8 cellular contexts compared by ENCODE assay signal in the genomic region with DNA sequence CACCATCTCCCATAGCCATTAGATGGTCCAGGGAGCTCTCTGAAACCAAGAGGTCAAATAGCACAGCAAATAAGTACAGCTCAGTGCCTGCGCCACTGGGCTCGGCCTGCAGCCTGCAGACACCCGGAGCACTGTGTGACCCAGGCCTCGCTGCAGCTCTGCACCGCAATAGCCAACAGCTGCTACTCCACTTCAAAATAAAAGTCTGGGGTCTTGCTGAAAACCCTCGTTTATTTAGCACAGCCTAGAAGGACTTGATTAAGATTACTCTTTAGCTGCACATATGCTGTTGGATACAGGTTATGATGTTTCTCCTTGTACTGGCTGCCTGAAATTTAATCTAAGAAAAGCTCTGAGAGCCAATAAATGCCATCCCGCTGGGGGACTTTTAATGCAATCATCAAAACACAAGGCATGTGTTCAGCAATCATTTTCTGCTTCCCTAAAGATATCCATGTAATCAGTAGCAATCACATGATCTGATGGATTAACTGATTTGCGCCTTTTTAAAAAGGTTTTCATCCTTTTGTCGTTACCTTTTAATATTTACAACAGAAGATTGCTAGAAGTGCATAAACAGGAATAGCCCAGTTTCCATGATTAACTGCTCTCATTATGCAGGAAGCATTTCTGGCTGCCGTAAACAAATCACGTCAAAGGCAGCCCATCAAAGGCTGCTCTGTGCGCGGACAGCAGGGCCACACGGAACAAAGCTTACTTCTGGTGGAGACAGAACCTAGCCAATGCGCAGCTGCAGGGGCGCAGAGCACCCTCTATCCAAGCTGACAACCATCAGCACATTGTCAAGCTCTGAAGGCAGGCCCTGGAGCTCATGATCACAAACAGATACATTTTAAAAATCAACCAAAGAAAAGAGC. TPM values are rescaled to one million over a fixed set of nuclear protein-coding genes. Genes with fewer than 3 reads are reported as not detected.
DNase-seq lines count a peak whose midpoint lies in the region; ATAC-seq and TF ChIP-seq lines count a peak whose summit lies in the region.

No MANE protein-coding gene starts in this region.

- peak overlapping the region; percentile 6 for H3K27ac Mint-ChIP-seq in activated naive CD8-positive, alpha-beta T cell treated with anti-CD3 and anti-CD28 coated beads, Interleukin-2, amount 10 ng/mL, durations not matched to agents 7 days and 5 days

- peak overlapping the region; percentile 45 for H2AFZ ChIP-seq in neural cell (ENCODE audit: low read depth, low read length)

- H3K9ac ChIP-seq in neural cell (ENCODE audit: low read length): peak overlapping the region; percentile 84

- peak overlapping the region; percentile 71 for H3K4me3 ChIP-seq in neural cell (ENCODE audit: low read length)

- H3K4me1 Mint-ChIP-seq in activated naive CD8-positive, alpha-beta T cell treated with anti-CD3 and anti-CD28 coated beads, Interleukin-2, amount 10 ng/mL, durations not matched to agents 7 days and 5 days: peaks cover 18% of the 10 kb centered on the region

- H3K4me3 Mint-ChIP-seq in activated naive CD8-positive, alpha-beta T cell treated with anti-CD3 and anti-CD28 coated beads, Interleukin-2, amount 10 ng/mL, durations not matched to agents 7 days and 5 days: peak overlapping the region; percentile 74

- H3K9me3 ChIP-seq in neural cell (ENCODE audit: low read length): no peaks in the 10 kb centered on the region

- DNase-seq in COR-L47 (lab: John Stamatoyannopoulos, UW) (peak; percentile 81), GM19238 (ENCODE audit: insufficient read length, low spot score) (peak; percentile 26), NCI-H2227 (lab: John Stamatoyannopoulos, UW; ENCODE audit: unreplicated experiment) (peak; percentile 80), glomerular endothelial cell (ENCODE audit: extremely low read depth, low read depth, low spot score) (peak; percentile 47), mesenteric fat pad (ENCODE audit: low spot score) (no peak)
- peak; percentile 37 for DNase-seq in activated naive CD8-positive, alpha-beta T cell treated with anti-CD3 and anti-CD28 coated beads, Interleukin-2, amount 10 ng/mL, durations not matched to agents 7 days and 5 days

- peak; percentile 75 for TF ChIP-seq EP300 in neural cell (conservative IDR thresholded peaks at IDR 0.05; ENCODE audit: poor library complexity, severe bottlenecking)

- H3K4me2 ChIP-seq in neural cell (ENCODE audit: low read length): peak overlapping the region; percentile 96

- no peaks in the 10 kb centered on the region for H3K36me3 ChIP-seq in neural cell (ENCODE audit: insufficient read depth, low read length)

- H3K9me3 Mint-ChIP-seq in activated naive CD8-positive, alpha-beta T cell treated with anti-CD3 and anti-CD28 coated beads, Interleukin-2, amount 10 ng/mL, durations not matched to agents 7 days and 5 days: no peaks in the 10 kb centered on the region

- no peaks in the 10 kb centered on the region for H4K20me1 ChIP-seq in neural cell (ENCODE audit: insufficient read depth)

- H3K9me2 ChIP-seq in neural cell (ENCODE audit: insufficient read depth, low read length): no peaks in the 10 kb centered on the region

- POLR2A ChIA-PET in activated naive CD8-positive, alpha-beta T cell treated with anti-CD3 and anti-CD28 coated beads, Interleukin-2, amount 10 ng/mL, durations not matched to agents 7 days and 5 days (lab: Charles Lee): interaction anchor here (1.0 to 1.1 kb wide), 2 partner anchors 58 to 219 kb away, joined by 3 read pairs; no protein-coding TSS in a partner anchor

- H3K27me3 Mint-ChIP-seq in activated naive CD8-positive, alpha-beta T cell treated with anti-CD3 and anti-CD28 coated beads, Interleukin-2, amount 10 ng/mL, durations not matched to agents 7 days and 5 days: no peaks in the 10 kb centered on the region

- H3K27ac ChIP-seq in neural cell (ENCODE audit: low read length): peak overlapping the region; percentile 98

- no peak for TF ChIP-seq RAD21 in neural cell (conservative IDR thresholded peaks at IDR 0.05)

- peak; percentile 23 for TF ChIP-seq CTCF in neural cell (IDR thresholded peaks at IDR 0.05; ENCODE audit: poor library complexity, severe bottlenecking)

- ATAC-seq in HG03175 (IDR thresholded peaks at IDR 0.05; ENCODE audit: unreplicated experiment): peak; percentile 91
- peak; percentile 84 for ATAC-seq in activated naive CD8-positive, alpha-beta T cell treated with anti-CD3 and anti-CD28 coated beads, Interleukin-2, amount 10 ng/mL, durations not matched to agents 7 days and 5 days (ENCODE audit: low read depth)

- H3K79me2 ChIP-seq in neural cell (replicated peaks; ENCODE audit: insufficient read depth, low read length): peaks cover 43% of the 10 kb centered on the region

- no peaks in the 10 kb centered on the region for H3K27me3 ChIP-seq in neural cell (ENCODE audit: insufficient read depth, low read depth, low read length)

- peaks cover 18% of the 10 kb centered on the region for H3K36me3 Mint-ChIP-seq in activated naive CD8-positive, alpha-beta T cell treated with anti-CD3 and anti-CD28 coated beads, Interleukin-2, amount 10 ng/mL, durations not matched to agents 7 days and 5 days

- H3F3A ChIP-seq in neural cell (ENCODE audit: insufficient read depth, low read length, poor library complexity, severe bottlenecking): peaks cover 10% of the 10 kb centered on the region

TF ChIP-seq in neural cell, 6 proteins besides CTCF, POLR2A, EP300 and RAD21:
- TF ChIP-seq EZH2 (IDR thresholded peaks at IDR 0.05; ENCODE audit: borderline replicate concordance, insufficient read depth, low read length, poor library complexity, severe bottlenecking) (no peak), MXI1 (conservative IDR thresholded peaks at IDR 0.05; ENCODE audit: poor library complexity, severe bottlenecking) (peak; percentile 69), POLR2AphosphoS5 (IDR thresholded peaks at IDR 0.05) (peak; percentile 95), TAF1 (IDR thresholded peaks at IDR 0.05; ENCODE audit: low read depth) (peak; percentile 87), REST (IDR thresholded peaks at IDR 0.05; ENCODE audit: borderline replicate concordance) (peak; percentile 80)
TF ChIP-seq in neural cell: peak in this region for 4.

RNA-seq across cellular contexts. Expression of gene CLASP2, which starts 58.8 kb away (rescaled TPM):
- 10 to 100 TPM; 47.6 to 49.4 TPM for total RNA-seq in activated naive CD8-positive, alpha-beta T cell treated with anti-CD3 and anti-CD28 coated beads, Interleukin-2, amount 10 ng/mL, durations not matched to agents 7 days and 5 days
- total RNA-seq in glomerular endothelial cell (20.9 and 38.6 TPM in 2 replicates), mesenteric fat pad (41.1 TPM)
- polyA plus RNA-seq in neural cell: 911 and 938 TPM in 2 replicates
- 1,578 and 1,795 TPM in 2 replicates for polyA minus RNA-seq in neural cell
